ENCODE assay signal across 21 cellular contexts in genomic region chr20:54662064-54662463, GRCh38.
DNase-seq lines count a peak whose midpoint lies in the region; ATAC-seq and TF ChIP-seq lines count a peak whose summit lies in the region.
"Had no signal": no experiment of that assay in that cellular context is flagged by ENCODE, and none has a peak within 500 bp of the region (broad histone marks: within the 10 kb centered on the region; RNA-seq: fewer than 3 reads in every experiment).

No MANE protein-coding gene starts in this region.

- H3K27me3 ChIP-seq in GM23338 (ENCODE audit: insufficient read depth) = peaks cover 32% of the 10 kb centered on the region
- H3K27me3 ChIP-seq in endodermal cell (ENCODE audit: control insufficient read depth, insufficient read depth, low read length, poor library complexity, severe bottlenecking) = no peaks in the 10 kb centered on the region

- no peaks in the 10 kb centered on the region for H3K79me2 ChIP-seq in GM23338 (replicated peaks; ENCODE audit: insufficient read depth)

- H3K9me2 ChIP-seq in GM23338 (ENCODE audit: insufficient read depth) = no peaks in the 10 kb centered on the region

- H3K27ac ChIP-seq in GM23338 (ENCODE audit: low read depth) = no peak overlapping the region
- H3K27ac ChIP-seq in endodermal cell (ENCODE audit: low read depth, low read length) = peak overlapping the region; percentile 92
- H3K27ac ChIP-seq: PC-9, RWPE1 had no signal

- no peak overlapping the region for H2AFZ ChIP-seq in GM23338
- H2AFZ ChIP-seq: PC-9 had no signal

- H4K20me1 ChIP-seq in GM23338 (replicated peaks; ENCODE audit: insufficient read depth) = no peaks in the 10 kb centered on the region

- peaks cover 13% of the 10 kb centered on the region; the same call in 1 of the 2 replicates for H3K4me1 ChIP-seq in GM23338 (ENCODE audit: insufficient read depth)
- H3K4me1 ChIP-seq in endodermal cell (ENCODE audit: control insufficient read depth, insufficient read depth, low read length) = peaks cover 4% of the 10 kb centered on the region

- peaks cover 20% of the 10 kb centered on the region for H3K9me3 ChIP-seq in endodermal cell (ENCODE audit: control insufficient read depth, low read length)

- DNase-seq in GM23338 (ENCODE audit: low spot score) (peak; percentile 56), NCI-H526 treated with DMSO at 0.1 percent for 48 hours (lab: John Stamatoyannopoulos, UW) (peak; percentile 85), endodermal cell (no peak), neural crest cell (ENCODE audit: low read depth, low spot score) (no peak)
- no peak for DNase-seq in activated CD4-positive, CD25-positive, alpha-beta regulatory T cell (lab: John Stamatoyannopoulos, UW)
- DNase-seq: DMS 273 treated with DMSO at 0.1 percent for 48 hours, DND-41, KBM-7, NCI-H1105, NCI-H1694 treated with DMSO at 0.1 percent for 48 hours, NCI-H510A treated with DMSO at 0.1 percent for 48 hours, PC-9, SIG-M5 had no signal

- H3K9ac ChIP-seq in endodermal cell (ENCODE audit: extremely low read depth, low read length, poor library complexity, severe bottlenecking) = no peak overlapping the region

- WGBS in endodermal cell (ENCODE audit: insufficient coverage in 1 of 2, insufficient read length in 1 of 2), 2 experiments = 24 to 32% methylated on average over 3 of the region's 3 CpGs

- H3K4me3 ChIP-seq in GM23338 (no peak overlapping the region), endodermal cell (ENCODE audit: low read length) (no peak overlapping the region)
- H3K4me3 ChIP-seq: PC-9 had no signal

- H3K9me3 Mint-ChIP-seq in GM23338 (no peaks in the 10 kb centered on the region), endodermal cell (peaks cover 16% of the 10 kb centered on the region), neural crest cell (no peaks in the 10 kb centered on the region)

- H3K27ac Mint-ChIP-seq in GM23338 (no peak overlapping the region), endodermal cell (no peak overlapping the region), neural crest cell (ENCODE audit: unreplicated experiment) (no peak overlapping the region)
- H3K27ac Mint-ChIP-seq: B cell had no signal

- H3K4me3 Mint-ChIP-seq in GM23338 (no peak overlapping the region), endodermal cell (no peak overlapping the region), neural crest cell (peak overlapping the region; percentile 25)
- H3K4me3 Mint-ChIP-seq: B cell had no signal

- H3K27me3 Mint-ChIP-seq in GM23338 (ENCODE audit: insufficient read depth, low read depth, poor library complexity) = peaks cover 6% of the 10 kb centered on the region
- H3K27me3 Mint-ChIP-seq in endodermal cell (ENCODE audit: insufficient read depth) = no peaks in the 10 kb centered on the region
- no peaks in the 10 kb centered on the region for H3K27me3 Mint-ChIP-seq in neural crest cell (ENCODE audit: low read depth)

- H3K36me3 Mint-ChIP-seq in GM23338 (ENCODE audit: low read depth) = no peaks in the 10 kb centered on the region
- no peaks in the 10 kb centered on the region for H3K36me3 Mint-ChIP-seq in endodermal cell (ENCODE audit: low read depth)
- no peaks in the 10 kb centered on the region for H3K36me3 Mint-ChIP-seq in neural crest cell (ENCODE audit: low read depth)

- TF ChIP-seq CTCF in GM23338 (conservative IDR thresholded peaks at IDR 0.05; ENCODE audit: low read depth in 2 of 2) (no peak), endodermal cell (conservative IDR thresholded peaks at IDR 0.05) (no peak), neural crest cell (conservative IDR thresholded peaks at IDR 0.05) (no peak)

- H3K36me3 ChIP-seq in GM23338 (ENCODE audit: insufficient read depth) = no peaks in the 10 kb centered on the region
- H3K36me3 ChIP-seq in endodermal cell (ENCODE audit: control insufficient read depth, insufficient read depth, low read length) = no peaks in the 10 kb centered on the region

- H3K4me2 ChIP-seq in GM23338 = peak overlapping the region; percentile 15
- H3K4me2 ChIP-seq: PC-9 had no signal

- ATAC-seq in GM23338 (peak; percentile 65), GM18873 (IDR thresholded peaks at IDR 0.05; ENCODE audit: low FRiP score, unreplicated experiment) (no peak), GM19351 (IDR thresholded peaks at IDR 0.05; ENCODE audit: unreplicated experiment) (no peak), HG02588 (IDR thresholded peaks at IDR 0.05; ENCODE audit: unreplicated experiment) (no peak)
- ATAC-seq: HCT116, HepG2, SK-N-SH treated with all-trans-retinoic acid at 6 μM for 48 hours had no signal

- H3K4me1 Mint-ChIP-seq in GM23338 (peaks cover 11% of the 10 kb centered on the region; the same call in 2 of the 3 replicates), endodermal cell (peaks cover 15% of the 10 kb centered on the region), neural crest cell (peaks cover 36% of the 10 kb centered on the region)
- H3K4me1 Mint-ChIP-seq: B cell had no signal

- no peaks in the 10 kb centered on the region for H3F3A ChIP-seq in GM23338 (replicated peaks; ENCODE audit: low read depth)

TF ChIP-seq in GM23338, 12 proteins besides CTCF, POLR2A, EP300 and RAD21 (continues in another document):
- TF ChIP-seq ZNF114 (CRISPR knock-in tag; IDR thresholded peaks at IDR 0.05) (no peak), STAT1 (IDR thresholded peaks at IDR 0.05; ENCODE audit: unreplicated experiment) (no peak), EZH2phosphoT487 (IDR thresholded peaks at IDR 0.05; ENCODE audit: unreplicated experiment) (no peak), JUNB (IDR thresholded peaks at IDR 0.05; ENCODE audit: unreplicated experiment) (no peak), ZNF331 (CRISPR knock-in tag; IDR thresholded peaks at IDR 0.05; ENCODE audit: low read depth) (no peak), CREB1 (CRISPR knock-in tag; IDR thresholded peaks at IDR 0.05; ENCODE audit: low read depth) (no peak)
- TF ChIP-seq, protein P1, sequence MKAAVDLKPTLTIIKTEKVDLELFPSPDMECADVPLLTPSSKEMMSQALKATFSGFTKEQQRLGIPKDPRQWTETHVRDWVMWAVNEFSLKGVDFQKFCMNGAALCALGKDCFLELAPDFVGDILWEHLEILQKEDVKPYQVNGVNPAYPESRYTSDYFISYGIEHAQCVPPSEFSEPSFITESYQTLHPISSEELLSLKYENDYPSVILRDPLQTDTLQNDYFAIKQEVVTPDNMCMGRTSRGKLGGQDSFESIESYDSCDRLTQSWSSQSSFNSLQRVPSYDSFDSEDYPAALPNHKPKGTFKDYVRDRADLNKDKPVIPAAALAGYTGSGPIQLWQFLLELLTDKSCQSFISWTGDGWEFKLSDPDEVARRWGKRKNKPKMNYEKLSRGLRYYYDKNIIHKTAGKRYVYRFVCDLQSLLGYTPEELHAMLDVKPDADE (IDR thresholded peaks at IDR 0.05) = no peak
- TF ChIP-seq, protein P2, sequence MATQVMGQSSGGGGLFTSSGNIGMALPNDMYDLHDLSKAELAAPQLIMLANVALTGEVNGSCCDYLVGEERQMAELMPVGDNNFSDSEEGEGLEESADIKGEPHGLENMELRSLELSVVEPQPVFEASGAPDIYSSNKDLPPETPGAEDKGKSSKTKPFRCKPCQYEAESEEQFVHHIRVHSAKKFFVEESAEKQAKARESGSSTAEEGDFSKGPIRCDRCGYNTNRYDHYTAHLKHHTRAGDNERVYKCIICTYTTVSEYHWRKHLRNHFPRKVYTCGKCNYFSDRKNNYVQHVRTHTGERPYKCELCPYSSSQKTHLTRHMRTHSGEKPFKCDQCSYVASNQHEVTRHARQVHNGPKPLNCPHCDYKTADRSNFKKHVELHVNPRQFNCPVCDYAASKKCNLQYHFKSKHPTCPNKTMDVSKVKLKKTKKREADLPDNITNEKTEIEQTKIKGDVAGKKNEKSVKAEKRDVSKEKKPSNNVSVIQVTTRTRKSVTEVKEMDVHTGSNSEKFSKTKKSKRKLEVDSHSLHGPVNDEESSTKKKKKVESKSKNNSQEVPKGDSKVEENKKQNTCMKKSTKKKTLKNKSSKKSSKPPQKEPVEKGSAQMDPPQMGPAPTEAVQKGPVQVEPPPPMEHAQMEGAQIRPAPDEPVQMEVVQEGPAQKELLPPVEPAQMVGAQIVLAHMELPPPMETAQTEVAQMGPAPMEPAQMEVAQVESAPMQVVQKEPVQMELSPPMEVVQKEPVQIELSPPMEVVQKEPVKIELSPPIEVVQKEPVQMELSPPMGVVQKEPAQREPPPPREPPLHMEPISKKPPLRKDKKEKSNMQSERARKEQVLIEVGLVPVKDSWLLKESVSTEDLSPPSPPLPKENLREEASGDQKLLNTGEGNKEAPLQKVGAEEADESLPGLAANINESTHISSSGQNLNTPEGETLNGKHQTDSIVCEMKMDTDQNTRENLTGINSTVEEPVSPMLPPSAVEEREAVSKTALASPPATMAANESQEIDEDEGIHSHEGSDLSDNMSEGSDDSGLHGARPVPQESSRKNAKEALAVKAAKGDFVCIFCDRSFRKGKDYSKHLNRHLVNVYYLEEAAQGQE (IDR thresholded peaks at IDR 0.05; ENCODE audit: unreplicated experiment) = no peak

Comparison
In these comparisons a context has a peak if more than half of its experiments do, and no peak if none do; other contexts are left out.
1. DNase-seq: peak in GM23338 (single experiment) and NCI-H526 treated with DMSO at 0.1 percent for 48 hours (single experiment); none in endodermal cell (single experiment), neural crest cell (single experiment) and activated CD4-positive, CD25-positive, alpha-beta regulatory T cell (0 of 4).